1 cellular context compared by ENCODE assay signal in the genomic region with DNA sequence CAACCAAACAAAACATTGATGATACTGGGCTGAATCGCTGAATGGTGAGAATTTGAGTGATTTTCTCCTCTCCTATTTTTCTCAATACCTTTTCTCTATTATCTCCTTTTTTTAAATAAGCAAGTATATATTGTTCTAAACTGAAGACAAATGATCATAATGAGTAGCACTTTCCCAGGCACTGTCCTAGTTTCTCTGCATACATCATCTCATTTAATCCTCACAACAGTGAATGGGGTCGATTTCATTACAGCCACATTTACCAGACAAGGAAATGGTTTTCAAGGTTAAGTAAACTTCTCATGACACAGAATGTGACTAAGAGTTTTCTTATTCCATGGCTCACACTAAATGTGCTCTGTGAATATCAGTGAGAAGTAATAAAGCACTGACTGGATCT. TPM values are rescaled to one million over a fixed set of nuclear protein-coding genes. Genes with fewer than 3 reads are reported as not detected.
"Had no signal": no experiment of that assay in that cellular context is flagged by ENCODE, and none has a peak within 500 bp of the region (broad histone marks: within the 10 kb centered on the region; RNA-seq: fewer than 3 reads in every experiment).

No MANE protein-coding gene starts in this region.

RNA-seq across cellular contexts. Expression of a gene that starts 45.0 kb away (rescaled TPM):
- polyA plus RNA-seq: naive thymus-derived CD8-positive, alpha-beta T cell had no signal
